Comparison of ENCODE assay signal across 10 cellular contexts in the genomic region with DNA sequence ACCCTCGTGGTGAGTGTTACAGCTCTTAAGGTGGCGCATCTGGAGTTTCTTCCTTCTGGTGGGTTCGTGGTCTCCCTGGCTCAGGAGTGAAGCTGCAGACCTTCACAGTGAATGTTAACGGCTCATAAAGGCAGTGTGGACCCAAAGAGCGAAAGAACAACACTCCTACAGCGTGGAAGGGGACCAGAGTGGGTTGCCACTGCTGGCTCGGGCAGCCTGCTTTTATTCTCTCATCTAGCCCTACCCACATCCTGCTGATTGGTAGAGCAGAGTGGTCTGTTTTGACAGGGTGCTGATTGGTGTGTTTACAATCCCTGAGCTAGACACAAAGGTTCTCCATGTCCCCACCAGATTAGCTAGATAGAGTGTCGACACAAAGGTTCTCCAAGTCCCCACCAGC. TPM values are rescaled to one million over a fixed set of nuclear protein-coding genes. Genes with fewer than 3 reads are reported as not detected.
A peak's percentile ranks its signal among the peaks of the same experiment; 100 is the strongest.
DNase-seq lines count a peak whose midpoint lies in the region; ATAC-seq and TF ChIP-seq lines count a peak whose summit lies in the region.
"Not testable (repeated sequence)": the region's sequence is repeated elsewhere in the genome, so short reads cannot be mapped to it uniquely, and the experiment has no call there.
"Had no signal": no experiment of that assay in that cellular context is flagged by ENCODE, and none has a peak within 500 bp of the region (broad histone marks: within the 10 kb centered on the region; RNA-seq: fewer than 3 reads in every experiment).

No MANE protein-coding gene starts in this region.

- not testable (repeated sequence) for TF ChIP-seq CTCF in GM23338 (conservative IDR thresholded peaks at IDR 0.05; ENCODE audit: low read depth in 2 of 2); brain (conservative IDR thresholded peaks at IDR 0.05)

- H3K9ac ChIP-seq in BLaER1, result not testable (repeated sequence)

- not testable (repeated sequence) for H3K9me2 ChIP-seq in GM23338 (ENCODE audit: insufficient read depth)

- peaks cover 16% of the 10 kb centered on the region for H3K4me1 Mint-ChIP-seq in GM23338
- peaks cover 21 to 24% (median 24%) of the 10 kb centered on the region in 3 donors for H3K4me1 Mint-ChIP-seq in T-cell
- peaks cover 36% of the 10 kb centered on the region for H3K4me1 Mint-ChIP-seq in activated CD4-positive, alpha-beta T cell treated with anti-CD3 and anti-CD28 coated beads, Interleukin-2, amount 10 ng/mL, durations not matched to agents 7 days and 5 days
- peaks cover 24% of the 10 kb centered on the region for H3K4me1 Mint-ChIP-seq in activated T-helper 2 cell treated with anti-CD3 and anti-CD28 coated beads, Interferon-gamma antibody, Interleukin-2, Interleukin-4, amounts not matched to agents 10 μg/mL and 5 μg/mL and 100 μg/mL, durations not matched to agents 14 hours and 24 hours and 36 hours (ENCODE audit: low read depth)
- H3K4me1 Mint-ChIP-seq in brain, result peaks cover 43% of the 10 kb centered on the region
- peaks cover 7 to 21% (median 14%) of the 10 kb centered on the region in 3 donors for H3K4me1 Mint-ChIP-seq in naive B cell
- H3K4me1 Mint-ChIP-seq in stimulated activated naive CD8-positive, alpha-beta T cell treated with anti-CD3 and anti-CD28 coated beads, Interleukin-15, Interleukin-2, amounts not matched to agents 100 ng/mL and 50 ng/mL, for 24 hours (ENCODE audit: low read depth), result peaks cover 23% of the 10 kb centered on the region

- H3K36me3 Mint-ChIP-seq in GM23338 (ENCODE audit: low read depth), result peaks cover 19% of the 10 kb centered on the region
- not testable (repeated sequence) for H3K36me3 Mint-ChIP-seq in T-cell; activated T-helper 2 cell treated with anti-CD3 and anti-CD28 coated beads, Interferon-gamma antibody, Interleukin-2, Interleukin-4, amounts not matched to agents 10 μg/mL and 5 μg/mL and 100 μg/mL, durations not matched to agents 14 hours and 24 hours and 36 hours (ENCODE audit: low read depth); brain; naive B cell; stimulated activated naive CD8-positive, alpha-beta T cell treated with anti-CD3 and anti-CD28 coated beads, Interleukin-15, Interleukin-2, amounts not matched to agents 100 ng/mL and 50 ng/mL, for 24 hours (ENCODE audit: low read depth)
- peaks cover 12% of the 10 kb centered on the region for H3K36me3 Mint-ChIP-seq in activated CD4-positive, alpha-beta T cell treated with anti-CD3 and anti-CD28 coated beads, Interleukin-2, amount 10 ng/mL, durations not matched to agents 7 days and 5 days (ENCODE audit: low read depth)

- not testable (repeated sequence) for H3K27ac Mint-ChIP-seq in GM23338; stimulated activated naive CD8-positive, alpha-beta T cell treated with anti-CD3 and anti-CD28 coated beads, Interleukin-15, Interleukin-2, amounts not matched to agents 100 ng/mL and 50 ng/mL, for 24 hours
- H3K27ac Mint-ChIP-seq in T-cell (peak overlapping the region; percentile 71 to 74), brain (peak overlapping the region; percentile 17 to 89 (median 69)), naive B cell (peak overlapping the region in 2 of 6 donors; percentile 33 to 64)
- H3K27ac Mint-ChIP-seq in activated CD4-positive, alpha-beta T cell treated with anti-CD3 and anti-CD28 coated beads, Interleukin-2, amount 10 ng/mL, durations not matched to agents 7 days and 5 days, result peak overlapping the region; percentile 82
- peak overlapping the region; percentile 58 for H3K27ac Mint-ChIP-seq in activated T-helper 2 cell treated with anti-CD3 and anti-CD28 coated beads, Interferon-gamma antibody, Interleukin-2, Interleukin-4, amounts not matched to agents 10 μg/mL and 5 μg/mL and 100 μg/mL, durations not matched to agents 14 hours and 24 hours and 36 hours

- H3K27me3 Mint-ChIP-seq in GM23338 (ENCODE audit: insufficient read depth, low read depth, poor library complexity), result peaks cover 11% of the 10 kb centered on the region
- not testable (repeated sequence) for H3K27me3 Mint-ChIP-seq in T-cell; activated CD4-positive, alpha-beta T cell treated with anti-CD3 and anti-CD28 coated beads, Interleukin-2, amount 10 ng/mL, durations not matched to agents 7 days and 5 days; activated T-helper 2 cell treated with anti-CD3 and anti-CD28 coated beads, Interferon-gamma antibody, Interleukin-2, Interleukin-4, amounts not matched to agents 10 μg/mL and 5 μg/mL and 100 μg/mL, durations not matched to agents 14 hours and 24 hours and 36 hours (ENCODE audit: low read depth); stimulated activated naive CD8-positive, alpha-beta T cell treated with anti-CD3 and anti-CD28 coated beads, Interleukin-15, Interleukin-2, amounts not matched to agents 100 ng/mL and 50 ng/mL, for 24 hours
- H3K27me3 Mint-ChIP-seq in brain, result peaks cover 21% of the 10 kb centered on the region
- peaks cover 6 to 25% (median 9%) of the 10 kb centered on the region in 3 donors for H3K27me3 Mint-ChIP-seq in naive B cell

- not testable (repeated sequence) for H3K9me3 Mint-ChIP-seq in GM23338; T-cell; activated CD4-positive, alpha-beta T cell treated with anti-CD3 and anti-CD28 coated beads, Interleukin-2, amount 10 ng/mL, durations not matched to agents 7 days and 5 days; activated T-helper 2 cell treated with anti-CD3 and anti-CD28 coated beads, Interferon-gamma antibody, Interleukin-2, Interleukin-4, amounts not matched to agents 10 μg/mL and 5 μg/mL and 100 μg/mL, durations not matched to agents 14 hours and 24 hours and 36 hours; brain; naive B cell; stimulated activated naive CD8-positive, alpha-beta T cell treated with anti-CD3 and anti-CD28 coated beads, Interleukin-15, Interleukin-2, amounts not matched to agents 100 ng/mL and 50 ng/mL, for 24 hours

- H3K4me2 ChIP-seq in BLaER1, result peak overlapping the region; percentile 11; the same call in 1 of the 2 replicates
- H3K4me2 ChIP-seq in GM23338, result not testable (repeated sequence)

- CTCF ChIA-PET in T-cell (lab: Charles Lee), result interaction anchor here in 1 of 2 donors (0.7 to 1.8 kb wide), 2 partner anchors 37 to 188 kb away, joined by 3 to 5 read pairs; no protein-coding TSS in a partner anchor
- CTCF ChIA-PET in activated CD4-positive, alpha-beta T cell treated with anti-CD3 and anti-CD28 coated beads, Interleukin-2, amount 10 ng/mL, durations not matched to agents 7 days and 5 days (lab: Charles Lee), result interaction anchor here (0.9 to 2.2 kb wide), 5 partner anchors 26 to 149 kb away, joined by 3 to 6 read pairs (median 3); no protein-coding TSS in a partner anchor

- not testable (repeated sequence) for H3K27ac ChIP-seq in BLaER1; GM23338 (ENCODE audit: low read depth)

- H4K20me1 ChIP-seq in BLaER1 (peaks cover 13% of the 10 kb centered on the region), GM23338 (replicated peaks; ENCODE audit: insufficient read depth) (peaks cover 16% of the 10 kb centered on the region)

- H3F3A ChIP-seq in GM23338 (replicated peaks; ENCODE audit: low read depth), result 0 out of 2 replicates have a peak, but pooled peaks cover 10% of the 10 kb centered on the region

- not testable (repeated sequence) for H3K9me3 ChIP-seq in BLaER1

- peak overlapping the region; percentile 34 for H3K4me3 Mint-ChIP-seq in GM23338
- H3K4me3 Mint-ChIP-seq in T-cell, result peak overlapping the region; percentile 39 to 82 (median 53)
- H3K4me3 Mint-ChIP-seq in activated CD4-positive, alpha-beta T cell treated with anti-CD3 and anti-CD28 coated beads, Interleukin-2, amount 10 ng/mL, durations not matched to agents 7 days and 5 days, result peak overlapping the region; percentile 78
- H3K4me3 Mint-ChIP-seq in activated T-helper 2 cell treated with anti-CD3 and anti-CD28 coated beads, Interferon-gamma antibody, Interleukin-2, Interleukin-4, amounts not matched to agents 10 μg/mL and 5 μg/mL and 100 μg/mL, durations not matched to agents 14 hours and 24 hours and 36 hours (ENCODE audit: low read depth), result peak overlapping the region; percentile 56
- peak overlapping the region; percentile 35 to 94 (median 60) for H3K4me3 Mint-ChIP-seq in brain
- peak overlapping the region; percentile 53 to 92 (median 82) for H3K4me3 Mint-ChIP-seq in naive B cell
- H3K4me3 Mint-ChIP-seq in stimulated activated naive CD8-positive, alpha-beta T cell treated with anti-CD3 and anti-CD28 coated beads, Interleukin-15, Interleukin-2, amounts not matched to agents 100 ng/mL and 50 ng/mL, for 24 hours, result peak overlapping the region; percentile 24

- H3K27me3 ChIP-seq in BLaER1; GM23338 (ENCODE audit: insufficient read depth): not testable (repeated sequence)

- intact Hi-C loops in activated T-helper 2 cell treated with anti-CD3 and anti-CD28 coated beads, Interferon-gamma antibody, Interleukin-2, Interleukin-4, amounts not matched to agents 10 μg/mL and 5 μg/mL and 100 μg/mL, durations not matched to agents 14 hours and 24 hours and 36 hours (cut with micrococcal nuclease), result loop anchor here (10.0 kb wide), 1 partner anchor 390 kb away; the partner anchor contains the start of gene CAMTA1

- H3K4me1 ChIP-seq in BLaER1, result peaks cover 30% of the 10 kb centered on the region
- not testable (repeated sequence) for H3K4me1 ChIP-seq in GM23338 (ENCODE audit: insufficient read depth)

- peaks cover 26% of the 10 kb centered on the region for H3K79me2 ChIP-seq in GM23338 (replicated peaks; ENCODE audit: insufficient read depth)

- H3K4me3 ChIP-seq in BLaER1, GM23338: not testable (repeated sequence)

- not testable (repeated sequence) for H3K36me3 ChIP-seq in BLaER1; GM23338 (ENCODE audit: insufficient read depth)

- not testable (repeated sequence) for H2AFZ ChIP-seq in GM23338

- DNase-seq in GM23338 (ENCODE audit: low spot score); T-cell; activated CD4-positive, alpha-beta T cell treated with anti-CD3 and anti-CD28 coated beads, Interleukin-2, amount 10 ng/mL, durations not matched to agents 7 days and 5 days; activated T-helper 2 cell treated with anti-CD3 and anti-CD28 coated beads, Interferon-gamma antibody, Interleukin-2, Interleukin-4, amounts not matched to agents 10 μg/mL and 5 μg/mL and 100 μg/mL, durations not matched to agents 14 hours and 24 hours and 36 hours (ENCODE audit: low spot score); naive B cell: not testable (repeated sequence)

- POLR2A ChIA-PET in T-cell (lab: Charles Lee), result interaction anchor here in 1 of 2 donors (0.7 kb wide), 1 partner anchor 159 kb away, joined by 5 read pairs; the partner anchor contains the start of gene ICMT
- POLR2A ChIA-PET in activated CD4-positive, alpha-beta T cell treated with anti-CD3 and anti-CD28 coated beads, Interleukin-2, amount 10 ng/mL, durations not matched to agents 7 days and 5 days (lab: Charles Lee), result not testable (repeated sequence)

- ATAC-seq in GM23338; T-cell (replicated peaks in 1 of 4); naive B cell (ENCODE audit: low read depth in 2 of 2): not testable (repeated sequence)

RNA-seq across cellular contexts. Expression of gene ACOT7, which starts 1.6 kb away (rescaled TPM):
- 167 and 172 TPM in 2 replicates for total RNA-seq in GM23338 (2014; rRNA removed; shearing (Covaris generic))
- polyA plus RNA-seq in GM23338 (2016; fragmentation: Nextera tagmentation; extraction: Ambion mirVana), result 169 TPM in 2 replicates
- total RNA-seq in T-cell, result 1 to 10 TPM; 6.1 to 9.3 (median 7.4) TPM
- total RNA-seq in activated CD4-positive, alpha-beta T cell treated with anti-CD3 and anti-CD28 coated beads, Interleukin-2, amount 10 ng/mL, durations not matched to agents 7 days and 5 days, result 100 to 1,000 TPM; 101 TPM
- total RNA-seq in activated T-helper 2 cell treated with anti-CD3 and anti-CD28 coated beads, Interferon-gamma antibody, Interleukin-2, Interleukin-4, amounts not matched to agents 10 μg/mL and 5 μg/mL and 100 μg/mL, durations not matched to agents 14 hours and 24 hours and 36 hours, result 128 and 132 TPM in 2 replicates
- polyA plus RNA-seq in brain (ENCODE audit: insufficient read depth, low read depth, low replicate concordance), result 117 TPM
- 1 to 10 TPM; 1.8 to 3.7 (median 2.9) TPM for polyA plus RNA-seq in naive B cell (ENCODE audit: low read depth in 6 of 6)

RNA-seq across cellular contexts. Expression of gene HES2, which starts 24.6 kb away (rescaled TPM):
- total RNA-seq in GM23338 (2014; rRNA removed; shearing (Covaris generic)), result 1.2 and 1.6 TPM in 2 replicates
- 1.1 and 2.1 TPM in 2 replicates for polyA plus RNA-seq in GM23338 (2016; fragmentation: Nextera tagmentation; extraction: Ambion mirVana)
- under 1 TPM in 1 of 5 donors, not detected in 4; 0.16 TPM for total RNA-seq in T-cell
- under 1 TPM; 0.21 to 0.30 TPM for total RNA-seq in activated CD4-positive, alpha-beta T cell treated with anti-CD3 and anti-CD28 coated beads, Interleukin-2, amount 10 ng/mL, durations not matched to agents 7 days and 5 days
- total RNA-seq in activated T-helper 2 cell treated with anti-CD3 and anti-CD28 coated beads, Interferon-gamma antibody, Interleukin-2, Interleukin-4, amounts not matched to agents 10 μg/mL and 5 μg/mL and 100 μg/mL, durations not matched to agents 14 hours and 24 hours and 36 hours, result 0.21 and 0.51 TPM in 2 replicates
- polyA plus RNA-seq in brain (ENCODE audit: insufficient read depth, low read depth, low replicate concordance), result not detected
- not detected for polyA plus RNA-seq in naive B cell (ENCODE audit: low read depth in 6 of 6)
- total RNA-seq: esophagus muscularis mucosa, osteocyte had no signal

RNA-seq across cellular contexts. Expression of gene ESPN, which starts 29.4 kb away (rescaled TPM):
- 12.7 and 13.6 TPM in 2 replicates for total RNA-seq in GM23338 (2014; rRNA removed; shearing (Covaris generic))
- polyA plus RNA-seq in GM23338 (2016; fragmentation: Nextera tagmentation; extraction: Ambion mirVana), result 12.2 and 13.5 TPM in 2 replicates
- total RNA-seq in T-cell, result 1 to 10 TPM; 2.1 to 9.2 (median 6.2) TPM
- under 1 TPM; 0.56 to 0.77 TPM for total RNA-seq in activated CD4-positive, alpha-beta T cell treated with anti-CD3 and anti-CD28 coated beads, Interleukin-2, amount 10 ng/mL, durations not matched to agents 7 days and 5 days
- 0.87 and 1.0 TPM in 2 replicates for total RNA-seq in activated T-helper 2 cell treated with anti-CD3 and anti-CD28 coated beads, Interferon-gamma antibody, Interleukin-2, Interleukin-4, amounts not matched to agents 10 μg/mL and 5 μg/mL and 100 μg/mL, durations not matched to agents 14 hours and 24 hours and 36 hours
- polyA plus RNA-seq in brain (ENCODE audit: insufficient read depth, low read depth, low replicate concordance), result 23.7 TPM
- polyA plus RNA-seq in naive B cell (ENCODE audit: low read depth in 6 of 6), result not detected
- total RNA-seq: osteocyte had no signal

Comparison
In these comparisons a context has a peak if more than half of its experiments do, and no peak if none do; other contexts are left out.
1. H3K4me3 Mint-ChIP-seq: peak in every context shown above with its lines; median percentile 82 in naive B cell; 78 in activated CD4-positive, alpha-beta T cell treated with anti-CD3 and anti-CD28 coated beads, Interleukin-2, amount 10 ng/mL, durations not matched to agents 7 days and 5 days; 60 in brain; 56 in activated T-helper 2 cell treated with anti-CD3 and anti-CD28 coated beads, Interferon-gamma antibody, Interleukin-2, Interleukin-4, amounts not matched to agents 10 μg/mL and 5 μg/mL and 100 μg/mL, durations not matched to agents 14 hours and 24 hours and 36 hours; 53 in T-cell; 34 in GM23338; 24 in stimulated activated naive CD8-positive, alpha-beta T cell treated with anti-CD3 and anti-CD28 coated beads, Interleukin-15, Interleukin-2, amounts not matched to agents 100 ng/mL and 50 ng/mL, for 24 hours.
2. RNA of gene ACOT7, which starts 1.6 kb away (total RNA-seq): 167 to 172 TPM in GM23338, 128 to 132 TPM in activated T-helper 2 cell treated with anti-CD3 and anti-CD28 coated beads, Interferon-gamma antibody, Interleukin-2, Interleukin-4, amounts not matched to agents 10 μg/mL and 5 μg/mL and 100 μg/mL, durations not matched to agents 14 hours and 24 hours and 36 hours and 101 TPM in activated CD4-positive, alpha-beta T cell treated with anti-CD3 and anti-CD28 coated beads, Interleukin-2, amount 10 ng/mL, durations not matched to agents 7 days and 5 days; 6.1 to 9.3 TPM in T-cell; every median in the first group is over 4 times any median in the second.